Comparison of ENCODE assay signal across 12 cellular contexts in the genomic region with DNA sequence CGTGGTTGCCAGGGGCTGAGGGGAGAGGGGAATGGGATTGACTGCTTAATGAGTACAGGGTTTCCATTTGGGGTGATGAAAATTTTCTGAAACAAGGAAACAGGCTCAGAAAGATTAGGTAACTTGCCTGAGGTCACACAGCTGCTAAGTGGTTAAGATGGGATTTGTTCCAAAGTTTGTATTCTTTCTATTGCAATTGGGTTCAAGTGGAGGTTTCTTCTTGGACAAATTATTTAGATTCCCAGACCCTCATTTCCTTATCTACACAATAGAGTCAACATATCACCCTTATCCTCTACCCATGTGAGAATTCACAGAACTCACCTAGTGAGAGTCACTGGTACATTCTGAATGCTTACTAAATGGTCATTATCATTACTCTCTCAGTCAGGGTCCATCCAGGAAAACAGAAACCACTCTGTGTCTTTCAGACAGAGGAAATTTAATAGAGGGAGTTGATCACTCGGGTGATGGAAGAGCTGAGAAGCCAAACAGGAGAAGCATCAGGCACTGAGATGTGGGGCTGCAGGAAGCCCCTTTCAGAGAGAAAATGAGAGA. TPM values are rescaled to one million over a fixed set of nuclear protein-coding genes. Genes with fewer than 3 reads are reported as not detected.
"Had no signal": no experiment of that assay in that cellular context is flagged by ENCODE, and none has a peak within 500 bp of the region (broad histone marks: within the 10 kb centered on the region; RNA-seq: fewer than 3 reads in every experiment).

No MANE protein-coding gene starts in this region.

- H3K27ac Mint-ChIP-seq: HFFc6, IgD-negative memory B cell had no signal

- ATAC-seq: HCT116, HepG2 had no signal

- H3K9ac ChIP-seq: GM23248 had no signal

- DNase-seq: GM23248, GOT3, H7, HFFc6, KBM-7 had no signal

- H3K27ac ChIP-seq: GM23248, HL-60 had no signal

- H3K4me3 ChIP-seq: GM23248, HAP-1 had no signal

- H3K4me1 Mint-ChIP-seq: IgD-negative memory B cell had no signal

- H3K36me3 ChIP-seq: HAP-1 had no signal

- H3K4me1 ChIP-seq: HAP-1 had no signal

- H3K9me3 ChIP-seq: HAP-1 had no signal

- H3K4me3 Mint-ChIP-seq: HFFc6, IgD-negative memory B cell had no signal

RNA-seq across cellular contexts. Expression of gene CACNG4, which starts 22.6 kb away (rescaled TPM):
- total RNA-seq: GM23248, HFFc6, HT1080 had no signal
- polyA plus RNA-seq: GM23248, IgD-negative memory B cell had no signal

RNA-seq across cellular contexts. Expression of gene CACNG1, which starts 57.2 kb away (rescaled TPM):
- total RNA-seq: GM23248, H4, H7, HepG2, HFFc6 had no signal
- polyA plus RNA-seq: GM23248, HepG2, IgD-negative memory B cell had no signal
